ENCODE assay signal across 20 cellular contexts in the genomic region with DNA sequence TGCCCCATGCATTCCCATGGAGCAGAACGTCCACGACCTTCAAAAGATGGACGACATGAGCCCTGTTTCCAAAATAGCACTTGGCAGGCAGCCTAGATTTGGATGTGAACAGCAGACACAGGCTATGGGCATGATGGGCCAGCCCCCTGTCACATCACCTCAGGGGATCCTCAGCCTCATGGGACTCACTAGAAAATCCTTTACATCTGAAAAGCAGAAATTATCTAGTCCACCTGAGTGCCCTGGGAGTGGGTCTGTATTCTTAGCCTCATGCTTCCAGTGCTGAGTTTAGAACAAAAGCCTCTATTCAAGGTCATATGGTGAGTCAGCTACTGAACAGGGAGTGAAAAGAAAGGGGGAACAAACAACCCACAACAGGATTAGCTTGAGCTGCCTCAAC. TPM values are rescaled to one million over a fixed set of nuclear protein-coding genes. Genes with fewer than 3 reads are reported as not detected.
DNase-seq lines count a peak whose midpoint lies in the region; ATAC-seq and TF ChIP-seq lines count a peak whose summit lies in the region.
"Had no signal": no experiment of that assay in that cellular context is flagged by ENCODE, and none has a peak within 500 bp of the region (broad histone marks: within the 10 kb centered on the region; RNA-seq: fewer than 3 reads in every experiment).

No MANE protein-coding gene starts in this region.

- peak; percentile 83 for ATAC-seq in left ventricle myocardium superior
- no peak for ATAC-seq in GM21619 (IDR thresholded peaks at IDR 0.05; ENCODE audit: unreplicated experiment)
- ATAC-seq: natural killer cell, T-cell had no signal

- H3K4me1 ChIP-seq in adrenal gland (replicated peaks in 1 of 2) = peaks cover 22 to 23% of the 10 kb centered on the region in 2 donors
- H3K4me1 ChIP-seq: esophagus squamous epithelium, suprapubic skin had no signal

- TF ChIP-seq POLR2A in adrenal gland (IDR thresholded peaks at IDR 0.05) = no peak

- H3K27me3 ChIP-seq in adrenal gland = no peaks in the 10 kb centered on the region
- H3K27me3 ChIP-seq: esophagus squamous epithelium, hepatocyte, MG63, suprapubic skin had no signal

- H3K36me3 ChIP-seq in adrenal gland (replicated peaks in 1 of 2) = no peaks in the 10 kb centered on the region
- H3K36me3 ChIP-seq: esophagus squamous epithelium, MG63, suprapubic skin had no signal

- intact Hi-C loops in adrenal gland (cut with DNase I) (no loop called here), left ventricle myocardium superior (cut with micrococcal nuclease) (no loop called here)

- H3K9me3 ChIP-seq in adrenal gland (replicated peaks in 1 of 3) = no peaks in the 10 kb centered on the region
- H3K9me3 ChIP-seq: esophagus squamous epithelium, MG63, suprapubic skin had no signal

- TF ChIP-seq CTCF in adrenal gland (IDR thresholded peaks at IDR 0.05) = no peak
- TF ChIP-seq CTCF in retinal pigment epithelial cell (conservative IDR thresholded peaks at IDR 0.05; ENCODE audit: low read depth, low read length) = no peak

- H3K27ac ChIP-seq in adrenal gland = peak overlapping the region in 3 of 5 donors; percentile 21 to 76 (median 38)
- H3K27ac ChIP-seq: C4-2B, esophagus squamous epithelium, hepatocyte, suprapubic skin had no signal

- no peak overlapping the region for H3K4me3 ChIP-seq in adrenal gland
- H3K4me3 ChIP-seq in retinal pigment epithelial cell (ENCODE audit: low read length) = no peak overlapping the region
- H3K4me3 ChIP-seq: esophagus squamous epithelium, hepatocyte, MG63, suprapubic skin had no signal

- 3 to 40% (median 19%) methylated on average over 1 to 3 of the region's 3 CpGs for WGBS in adrenal gland, 4 donors

- DNase-seq in HT1080 (ENCODE audit: low read depth) (peak; percentile 72), adrenal gland (peak; percentile 45 to 70 (median 59)), left ventricle myocardium superior (peak; percentile 42), retinal pigment epithelial cell (ENCODE audit: low read depth) (peak; percentile 14), AG20443 (ENCODE audit: low spot score) (no peak), cerebellar cortex (ENCODE audit: low spot score) (no peak)
- DNase-seq: activated CD4-positive, CD25-positive, alpha-beta regulatory T cell; activated gamma-delta T cell; esophagus squamous epithelium; MG63; natural killer cell; NCI-H2107; NCI-H526 treated with DMSO at 0.1 percent for 48 hours; retina; stimulated activated CD4-positive, alpha-beta T cell treated with anti-CD3 and anti-CD28 coated beads, Interleukin-1b, Interleukin-23, amount 100 ng/mL, for 48 hours; T-cell had no signal

RNA-seq across cellular contexts. Expression of a gene that starts 35.8 kb away (rescaled TPM):
- not detected in 2 replicates for total RNA-seq in HT1080 (2014; rRNA removed; shearing (Covaris generic))
- not detected in 2 replicates for polyA plus RNA-seq in HT1080 (2015; cell fraction: cytosol; rRNA removed)
- not detected in 2 replicates for polyA plus RNA-seq in HT1080 (2015; cell fraction: nucleus; rRNA removed)
- 10 to 100 TPM in 7 of 8 donors, 1 to 10 TPM in 1; 9.1 to 51.9 (median 24.2) TPM for total RNA-seq in adrenal gland
- polyA plus RNA-seq in adrenal gland = 10 to 100 TPM; 14.7 to 30.2 (median 15.0) TPM
- total RNA-seq in left ventricle myocardium superior = 0.59 TPM
- total RNA-seq: natural killer cell had no signal

Comparison
In these comparisons a context has a peak if more than half of its experiments do, and no peak if none do; other contexts are left out.
1. DNase-seq: peak in HT1080 (single experiment), adrenal gland (7 of 7), left ventricle myocardium superior (single experiment) and retinal pigment epithelial cell (single experiment); none in AG20443 (single experiment) and cerebellar cortex (single experiment).